ENCODE assay signal across 1 cellular context in genomic region chr15:80234883-80235282, GRCh38.
TF ChIP-seq lines count a peak whose summit lies in the region.

No MANE protein-coding gene starts in this region.

TF ChIP-seq in K562, 482 proteins besides CTCF, POLR2A, EP300 and RAD21 (continued from another document):
- TF ChIP-seq PKNOX1 (IDR thresholded peaks at IDR 0.05) (0 out of 2 replicates have a peak, but pooled peaks have one; percentile 6), HMGN3 (IDR thresholded peaks at IDR 0.05; ENCODE audit: borderline replicate concordance, extremely low read depth, insufficient read length, low read depth, low read length) (no peak), RBFOX2 (IDR thresholded peaks at IDR 0.05; ENCODE audit: low read depth, low read length) (no peak), FOXM1 (IDR thresholded peaks at IDR 0.05; ENCODE audit: low read depth) (no peak), FOXM1 (CRISPR knock-in tag; IDR thresholded peaks at IDR 0.05; ENCODE audit: low read depth) (no peak)
